In genomic region chr3:189457666-189458065, GRCh38 we compare ENCODE assay signal across 11 cellular contexts.
DNase-seq lines count a peak whose midpoint lies in the region; ATAC-seq, FAIRE-seq and TF ChIP-seq lines count a peak whose summit lies in the region.
"Had no signal": no experiment of that assay in that cellular context is flagged by ENCODE, and none has a peak within 500 bp of the region (broad histone marks: within the 10 kb centered on the region; RNA-seq: fewer than 3 reads in every experiment).

No MANE protein-coding gene starts in this region.

- no peaks in the 10 kb centered on the region for H3K27me3 Mint-ChIP-seq in MCF 10A (ENCODE audit: insufficient read depth, unreplicated experiment)

- H3K4me3 ChIP-seq in breast epithelium (no peak overlapping the region), psoas muscle (no peak overlapping the region), lower lobe of right lung (no peak overlapping the region)
- H3K4me3 ChIP-seq: BLaER1 had no signal

- H3K36me3 Mint-ChIP-seq in MCF 10A (ENCODE audit: insufficient read depth, unreplicated experiment): no peaks in the 10 kb centered on the region

- H3K27me3 ChIP-seq in breast epithelium (no peaks in the 10 kb centered on the region), psoas muscle (ENCODE audit: insufficient read depth in 3 of 3, low read length in 2 of 3) (no peaks in the 10 kb centered on the region), lower lobe of right lung (ENCODE audit: low read depth) (no peaks in the 10 kb centered on the region)
- H3K27me3 ChIP-seq: BLaER1 had no signal

- no peak overlapping the region for H3K4me3 Mint-ChIP-seq in MCF 10A (ENCODE audit: unreplicated experiment)
- H3K4me3 Mint-ChIP-seq: CD8-positive, alpha-beta memory T cell had no signal

- DNase-seq in MCF 10A (ENCODE audit: unreplicated experiment) (no peak), breast epithelium (ENCODE audit: low spot score in 2 of 2) (no peak), H54 (ENCODE audit: insufficient read length, low spot score) (no peak), epithelial cell of prostate (ENCODE audit: low read depth, low spot score) (no peak), psoas muscle (no peak), lower lobe of right lung (no peak), HCEC 1CT (no peak), NCI-H82 treated with DMSO at 0.1 percent for 48 hours (lab: John Stamatoyannopoulos, UW; ENCODE audit: unreplicated experiment) (no peak)
- DNase-seq: CD8-positive, alpha-beta memory T cell had no signal

- intact Hi-C loops in MCF 10A (cut with micrococcal nuclease): no loop called here
- intact Hi-C loops in breast epithelium (cut with DNase I; ENCODE audit: low total_unique reads): no loop called here
- intact Hi-C loops in psoas muscle (cut with DNase I): no loop called here
- intact Hi-C loops in lower lobe of right lung (cut with DNase I): no loop called here

- no peaks in the 10 kb centered on the region for H3K36me3 ChIP-seq in breast epithelium
- no peaks in the 10 kb centered on the region for H3K36me3 ChIP-seq in psoas muscle (ENCODE audit: insufficient read depth in 1 of 2, low read depth in 1 of 2)
- H3K36me3 ChIP-seq in lower lobe of right lung: no peaks in the 10 kb centered on the region
- H3K36me3 ChIP-seq: BLaER1 had no signal

- POLR2A ChIA-PET in MCF 10A (lab: Yijun Ruan, JAX): interaction anchor here (0.5 to 4.1 kb wide), 10 partner anchors 10 to 334 kb away, joined by 3 to 18 read pairs (median 4); no protein-coding TSS in a partner anchor

- peak; percentile 85 for FAIRE-seq in H54 (lab: Jason Lieb, UNC)

- BruUV-seq in MCF 10A (replicated peaks; lab: Mats Ljungman, UMichigan): no TSS peak

- H3K9me3 ChIP-seq in breast epithelium: peaks cover 0 to 7% of the 10 kb centered on the region in 2 donors
- H3K9me3 ChIP-seq in psoas muscle: no peaks in the 10 kb centered on the region
- no peaks in the 10 kb centered on the region for H3K9me3 ChIP-seq in lower lobe of right lung
- H3K9me3 ChIP-seq: BLaER1 had no signal

- TF ChIP-seq CTCF in MCF 10A (IDR thresholded peaks at IDR 0.05; ENCODE audit: unreplicated experiment) (no peak), breast epithelium (IDR thresholded peaks at IDR 0.05) (no peak), psoas muscle (IDR thresholded peaks at IDR 0.05) (no peak), lower lobe of right lung (IDR thresholded peaks at IDR 0.05) (no peak)

- TF ChIP-seq POLR2A in breast epithelium (IDR thresholded peaks at IDR 0.05): no peak
- TF ChIP-seq POLR2A in H54 (IDR thresholded peaks at IDR 0.05; ENCODE audit: low read depth, low read length): no peak

- H3K27ac ChIP-seq in breast epithelium (no peak overlapping the region), epithelial cell of prostate (peak overlapping the region; percentile 64), psoas muscle (peak overlapping the region; percentile 47), lower lobe of right lung (no peak overlapping the region)
- H3K27ac ChIP-seq: 22Rv1, BLaER1 had no signal

- H3K4me1 Mint-ChIP-seq in MCF 10A (ENCODE audit: insufficient read depth, unreplicated experiment): peaks cover 29% of the 10 kb centered on the region
- H3K4me1 Mint-ChIP-seq: CD8-positive, alpha-beta memory T cell had no signal

- WGBS in psoas muscle, 3 donors: 74 to 76% (median 76%) methylated on average over 8 of the region's 8 CpGs

- H3K27ac Mint-ChIP-seq in MCF 10A (ENCODE audit: low read depth, unreplicated experiment): peak overlapping the region; percentile 70
- H3K27ac Mint-ChIP-seq: CD8-positive, alpha-beta memory T cell had no signal

- H3K4me1 ChIP-seq in breast epithelium (peaks cover 0 to 8% of the 10 kb centered on the region in 2 donors), psoas muscle (peaks cover 13% of the 10 kb centered on the region), lower lobe of right lung (no peaks in the 10 kb centered on the region)
- H3K4me1 ChIP-seq: BLaER1 had no signal

- CTCF ChIA-PET in MCF 10A (lab: Yijun Ruan, JAX): no interaction called here

- H3K9me3 Mint-ChIP-seq in MCF 10A (ENCODE audit: unreplicated experiment): peaks cover 5% of the 10 kb centered on the region
- H3K9me3 Mint-ChIP-seq: CD8-positive, alpha-beta memory T cell had no signal

- ATAC-seq in psoas muscle: no peak
- no peak for ATAC-seq in lower lobe of right lung

Comparison
In these comparisons a context has a peak if more than half of its experiments do, and no peak if none do; other contexts are left out.
1. H3K27ac ChIP-seq: peak in epithelial cell of prostate (single experiment) and psoas muscle (single experiment); none in breast epithelium (0 of 2) and lower lobe of right lung (single experiment).